8 cellular contexts compared by ENCODE assay signal in genomic region chr10:43649149-43649523, GRCh38. TPM values are rescaled to one million over a fixed set of nuclear protein-coding genes. Genes with fewer than 3 reads are reported as not detected.
A peak's percentile ranks its signal among the peaks of the same experiment; 100 is the strongest.
DNase-seq lines count a peak whose midpoint lies in the region; ATAC-seq and TF ChIP-seq lines count a peak whose summit lies in the region.

No MANE protein-coding gene starts in this region.

- no peak overlapping the region for H2AFZ ChIP-seq in H9 (ENCODE audit: low read length)

- H3K27me3 Mint-ChIP-seq in H9 (ENCODE audit: low read depth): peaks cover 44% of the 10 kb centered on the region
- H3K27me3 Mint-ChIP-seq in T-helper 17 cell: no peaks in the 10 kb centered on the region

- H2BK5ac ChIP-seq in H9 (ENCODE audit: insufficient read length, low read length): no peak overlapping the region

- H2BK12ac ChIP-seq in H9 (ENCODE audit: insufficient read length, low read depth, low read length): no peak overlapping the region

- H3K79me1 ChIP-seq in H9 (ENCODE audit: insufficient read depth, low read depth, low read length, poor library complexity, severe bottlenecking): no peaks in the 10 kb centered on the region

- peaks cover 21% of the 10 kb centered on the region for H3K9me3 ChIP-seq in H9 (ENCODE audit: control insufficient read depth, low read depth, low read length)
- peaks cover 19% of the 10 kb centered on the region for H3K9me3 ChIP-seq in T-helper 17 cell (ENCODE audit: control insufficient read depth, low read length, poor library complexity, severe bottlenecking)
- peaks cover 0 to 36% (median 2%) of the 10 kb centered on the region in 3 donors for H3K9me3 ChIP-seq in gastroesophageal sphincter
- peaks cover 33% of the 10 kb centered on the region for H3K9me3 ChIP-seq in psoas muscle

- peaks cover 38 to 46% of the 10 kb centered on the region in 2 experiments for H3K9me3 Mint-ChIP-seq in H9

- H3K36me3 ChIP-seq in gastroesophageal sphincter (peaks cover 7 to 29% of the 10 kb centered on the region in 2 donors), psoas muscle (ENCODE audit: insufficient read depth in 1 of 2, low read depth in 1 of 2) (peaks cover 21 to 22% of the 10 kb centered on the region in 2 donors)

- CTCF ChIA-PET in AG04449 (lab: Yijun Ruan, JAX): interaction anchor here (1.0 to 1.3 kb wide), 2 partner anchors 9 to 662 kb away, joined by 3 to 4 read pairs; no protein-coding TSS in a partner anchor

- no peak overlapping the region for H3K27ac ChIP-seq in H9 (ENCODE audit: insufficient read length, low read depth, low read length)
- peak overlapping the region; percentile 7 to 89 (median 84) for H3K27ac ChIP-seq in gastroesophageal sphincter
- H3K27ac ChIP-seq in psoas muscle: peak overlapping the region; percentile 90

- peaks cover 9% of the 10 kb centered on the region for H3K23me2 ChIP-seq in H9 (ENCODE audit: insufficient read length, low read depth, low read length, poor library complexity, severe bottlenecking)

- no peak overlapping the region for H3K18ac ChIP-seq in H9 (ENCODE audit: insufficient read length, low read depth, low read length)

- H3K14ac ChIP-seq in H9 (ENCODE audit: insufficient read depth, low read length): no peak overlapping the region; the same call in 1 of the 2 replicates

- peak overlapping the region; percentile 60 for H3K4me2 ChIP-seq in H9 (ENCODE audit: insufficient read depth, insufficient read length, low read length)

- H3K27ac Mint-ChIP-seq in H9 (no peak overlapping the region), T-helper 17 cell (peak overlapping the region; percentile 79)

- no peak overlapping the region for H2BK20ac ChIP-seq in H9 (ENCODE audit: low read depth, low read length, poor library complexity, severe bottlenecking)

- H4K20me1 ChIP-seq in H9 (ENCODE audit: control insufficient read depth, insufficient read depth, insufficient read length): no peaks in the 10 kb centered on the region

- no peak overlapping the region for H3T11ph ChIP-seq in H9 (ENCODE audit: low read length)

- DNase-seq in AG04449 (ENCODE audit: low read depth, low spot score): no peak
- no peak for DNase-seq in H9
- no peak for DNase-seq in T-helper 17 cell
- no peak for DNase-seq in psoas muscle
- no peak for DNase-seq in stimulated activated naive CD4-positive, alpha-beta T cell treated with Interleukin-2 at 50 U/mL for 16 hours (lab: John Stamatoyannopoulos, UW)
- no peak for DNase-seq in stimulated activated CD4-positive, alpha-beta T cell treated with anti-CD3 and anti-CD28 coated beads, Interleukin-4, amount 100 ng/mL, for 1 hour
- no peak for DNase-seq in GF-D8 (lab: John Stamatoyannopoulos, UW)

- H3K56ac ChIP-seq in H9 (ENCODE audit: insufficient read length, low read depth, low read length): no peak overlapping the region

- H4K5ac ChIP-seq in H9 (ENCODE audit: insufficient read length, low read depth, low read length): no peak overlapping the region

- no peak overlapping the region for H2BK120ac ChIP-seq in H9 (ENCODE audit: low read depth, low read length, poor library complexity, severe bottlenecking)

- no peak overlapping the region for H3K4ac ChIP-seq in H9 (ENCODE audit: low read depth, low read length)

- H3K23ac ChIP-seq in H9 (ENCODE audit: insufficient read length, low read depth, low read length): no peak overlapping the region

- no peak overlapping the region for H4K8ac ChIP-seq in H9 (replicated peaks; ENCODE audit: insufficient read length, low read depth, low read length)

- ATAC-seq in T-helper 17 cell: peak; percentile 1
- peak; percentile 40 for ATAC-seq in gastroesophageal sphincter
- peak in 2 of 4 donors; percentile 5 to 19 for ATAC-seq in psoas muscle

- intact Hi-C loops in psoas muscle (cut with DNase I): loop anchor here (5.0 to 10.0 kb wide), 2 partner anchors 42 to 74 kb away; partner anchors contain the start of genes ZNF239 (in 1 of the 2) and ZNF485 (in 1 of the 2)

- H3K4me3 Mint-ChIP-seq in H9: peak overlapping the region; percentile 76 to 87
- H3K4me3 Mint-ChIP-seq in T-helper 17 cell: peak overlapping the region; percentile 93

- H4K91ac ChIP-seq in H9 (ENCODE audit: insufficient read length, low read depth, low read length): no peak overlapping the region

- POLR2A ChIA-PET in AG04449 (lab: Yijun Ruan, JAX): interaction anchor here (0.9 to 1.1 kb wide), 2 partner anchors 75 to 76 kb away, joined by 3 read pairs; partner anchors contain the start of gene ZNF239

- TF ChIP-seq EP300 in gastroesophageal sphincter (IDR thresholded peaks at IDR 0.05): no peak

- H2BK15ac ChIP-seq in H9 (ENCODE audit: low read depth, low read length): no peak overlapping the region

- H3K36me3 Mint-ChIP-seq in H9 (ENCODE audit: insufficient read depth in 1 of 3, low read depth in 3 of 3): peaks cover 35 to 38% (median 35%) of the 10 kb centered on the region in 3 experiments
- H3K36me3 Mint-ChIP-seq in T-helper 17 cell (ENCODE audit: low read depth): peaks cover 2% of the 10 kb centered on the region

- no peaks in the 10 kb centered on the region for H3K79me2 ChIP-seq in H9 (ENCODE audit: insufficient read depth, low read length)

- H2AK5ac ChIP-seq in H9 (ENCODE audit: insufficient read length, low read length): no peak overlapping the region

- no peak for TF ChIP-seq POLR2A in gastroesophageal sphincter (IDR thresholded peaks at IDR 0.05)

- peaks cover 18 to 20% of the 10 kb centered on the region in 2 experiments for H3K4me1 Mint-ChIP-seq in H9
- peaks cover 6% of the 10 kb centered on the region for H3K4me1 Mint-ChIP-seq in T-helper 17 cell

- no peaks in the 10 kb centered on the region for H3K4me1 ChIP-seq in H9 (ENCODE audit: insufficient read depth, low read length)
- H3K4me1 ChIP-seq in gastroesophageal sphincter: peaks cover 0 to 20% (median 0%) of the 10 kb centered on the region in 3 donors
- no peaks in the 10 kb centered on the region for H3K4me1 ChIP-seq in psoas muscle

- no peak overlapping the region for H3K9ac ChIP-seq in H9 (ENCODE audit: extremely low read depth, insufficient read length, low read length)

- peak overlapping the region; percentile 78 for H3K4me3 ChIP-seq in AG04449 (ENCODE audit: low read depth, low read length)
- peak overlapping the region; percentile 57 to 86 for H3K4me3 ChIP-seq in gastroesophageal sphincter
- H3K4me3 ChIP-seq in psoas muscle: peak overlapping the region; percentile 92

- no peak for TF ChIP-seq CTCF in AG04449 (IDR thresholded peaks at IDR 0.05; ENCODE audit: insufficient read depth, low read length, missing control alignments)
- no peak for TF ChIP-seq CTCF in H9 (conservative IDR thresholded peaks at IDR 0.05)
- TF ChIP-seq CTCF in gastroesophageal sphincter (IDR thresholded peaks at IDR 0.05): no peak
- TF ChIP-seq CTCF in psoas muscle (IDR thresholded peaks at IDR 0.05): no peak

- H3K27me3 ChIP-seq in H9 (ENCODE audit: insufficient read depth, low read length) (peaks cover 4% of the 10 kb centered on the region; the same call in 1 of the 2 replicates), gastroesophageal sphincter (peaks cover 9% of the 10 kb centered on the region), psoas muscle (ENCODE audit: insufficient read depth in 3 of 3, low read length in 2 of 3) (no peaks in the 10 kb centered on the region)

- WGBS in H9 (ENCODE audit: extremely low coverage, insufficient read length, low lambda C conversion rate): no CpG with 5 or more reads among the region's 15 CpGs
- WGBS in gastroesophageal sphincter (ENCODE audit: low coverage in 1 of 2), 2 donors: 8 to 51% methylated on average over 5 to 11 of the region's 15 CpGs
- WGBS in psoas muscle, 3 donors: 21 to 23% (median 23%) methylated on average over 15 of the region's 15 CpGs

RNA-seq across cellular contexts. Expression of gene ZNF32, which starts 0.5 kb away (rescaled TPM):
- total RNA-seq in H9 (2021): 13.3 and 14.6 TPM in 2 replicates
- 10 to 100 TPM; 19.0 to 19.2 TPM for total RNA-seq in T-helper 17 cell
- 10 to 100 TPM; 45.8 to 59.8 (median 53.8) TPM for total RNA-seq in gastroesophageal sphincter
- 10 to 100 TPM; 46.5 to 55.5 (median 50.5) TPM for total RNA-seq in psoas muscle
- 100 to 1,000 TPM in 1 of 3 donors, 10 to 100 TPM in 2; 69.9 to 145 (median 75.9) TPM for polyA plus RNA-seq in psoas muscle

RNA-seq across cellular contexts. Expression of gene ZNF485, which starts 42.9 kb away (rescaled TPM):
- total RNA-seq in H9 (2021): 8.9 and 9.4 TPM in 2 replicates
- 1 to 10 TPM; 2.4 to 2.9 TPM for total RNA-seq in T-helper 17 cell
- 1 to 10 TPM; 2.2 to 4.5 (median 2.4) TPM for total RNA-seq in gastroesophageal sphincter
- 1 to 10 TPM; 3.4 to 6.4 (median 3.9) TPM for total RNA-seq in psoas muscle
- polyA plus RNA-seq in psoas muscle: 1 to 10 TPM; 3.1 to 8.2 (median 7.0) TPM
